Comparison of ENCODE assay signal across 23 cellular contexts in the genomic region with DNA sequence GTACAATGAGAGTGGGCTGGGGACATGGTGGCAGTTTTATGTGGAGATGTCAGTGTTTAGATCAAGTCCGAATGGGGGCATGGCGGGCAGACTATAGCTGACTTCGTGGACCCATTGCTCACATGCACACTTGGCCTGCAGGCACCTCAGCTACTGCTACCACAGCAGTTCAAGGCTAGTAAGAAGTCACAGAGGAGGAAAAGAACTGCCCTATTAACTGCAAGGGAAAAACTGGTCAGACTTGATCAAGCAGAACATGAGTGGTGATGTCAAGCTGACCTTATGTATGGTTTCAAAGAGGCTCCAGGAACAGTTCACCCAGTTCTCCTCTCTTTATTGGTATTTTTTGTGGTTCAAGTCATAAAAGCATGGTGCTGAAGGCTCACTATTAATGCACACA. TPM values are rescaled to one million over a fixed set of nuclear protein-coding genes. Genes with fewer than 3 reads are reported as not detected.
DNase-seq lines count a peak whose midpoint lies in the region; ATAC-seq, FAIRE-seq and TF ChIP-seq lines count a peak whose summit lies in the region.
"Had no signal": no experiment of that assay in that cellular context is flagged by ENCODE, and none has a peak within 500 bp of the region (broad histone marks: within the 10 kb centered on the region; RNA-seq: fewer than 3 reads in every experiment).

No MANE protein-coding gene starts in this region.

- H3K9me3 Mint-ChIP-seq in WTC11, result peaks cover 9% of the 10 kb centered on the region

- H3K27ac Mint-ChIP-seq in WTC11, result no peak overlapping the region
- H3K27ac Mint-ChIP-seq: CD14-positive monocyte had no signal

- peak overlapping the region; percentile 51 for H3K27ac ChIP-seq in 22Rv1
- H3K27ac ChIP-seq: GM23248, HL-60, SK-N-MC had no signal

- H3K36me3 Mint-ChIP-seq in WTC11, result no peaks in the 10 kb centered on the region
- H3K36me3 Mint-ChIP-seq: CD14-positive monocyte had no signal

- no peak for ATAC-seq in WTC11
- no peak for ATAC-seq in HG03045 (IDR thresholded peaks at IDR 0.05; ENCODE audit: unreplicated experiment)
- ATAC-seq: GM12878, HCT116, K562, Panc1 had no signal

- H3K36me3 ChIP-seq in bronchial epithelial cell (ENCODE audit: control insufficient read depth, insufficient read depth, low read length), result no peaks in the 10 kb centered on the region

- H3K4me1 Mint-ChIP-seq in WTC11, result peaks cover 3% of the 10 kb centered on the region; the same call in 1 of the 2 replicates
- H3K4me1 Mint-ChIP-seq: CD14-positive monocyte had no signal

- TF ChIP-seq CTCF in 22Rv1 (IDR thresholded peaks at IDR 0.05) (no peak), bronchial epithelial cell (IDR thresholded peaks at IDR 0.05; ENCODE audit: insufficient read depth, low read length, severe bottlenecking) (no peak), WTC11 (IDR thresholded peaks at IDR 0.05) (no peak)

- H3K4me3 ChIP-seq in bronchial epithelial cell (ENCODE audit: low read depth, low read length), result no peak overlapping the region
- H3K4me3 ChIP-seq: GM12878, GM23248, K562, SK-N-MC had no signal

- CTCF ChIA-PET in WTC11 (lab: Charles Lee), result no interaction called here

- POLR2A ChIA-PET in WTC11 (lab: Charles Lee), result no interaction called here

- no peak for FAIRE-seq in bronchial epithelial cell (lab: Jason Lieb, UNC)
- FAIRE-seq: G401.6, GM12878 had no signal

- no peak overlapping the region for H3K4me3 Mint-ChIP-seq in WTC11
- H3K4me3 Mint-ChIP-seq: CD14-positive monocyte had no signal

- peak; percentile 57 for DNase-seq in DMS53 treated with DMSO at 0.1 percent for 48 hours (lab: John Stamatoyannopoulos, UW; ENCODE audit: unreplicated experiment)
- DNase-seq in bronchial epithelial cell (ENCODE audit: low read depth), result peak; percentile 53
- DNase-seq in left kidney (ENCODE audit: low read depth, low spot score), result peak; percentile 21
- no peak for DNase-seq in activated CD4-positive, alpha-beta T cell treated with anti-CD3 and anti-CD28 coated beads for 1 hour
- DNase-seq in OCI-M2 (lab: John Stamatoyannopoulos, UW; ENCODE audit: unreplicated experiment), result no peak
- no peak for DNase-seq in WTC11 (ENCODE audit: low spot score)
- DNase-seq: COR-L47, GM23248, MV-4-11, NCI-H1417, NCI-H1930, NCI-H446 treated with DMSO at 0.1 percent for 48 hours, NCI-H774 had no signal

- no peaks in the 10 kb centered on the region for H3K27me3 ChIP-seq in bronchial epithelial cell (ENCODE audit: control insufficient read depth, insufficient read depth, low read length)

- no peaks in the 10 kb centered on the region; the same call in 1 of the 2 replicates for H3K27me3 Mint-ChIP-seq in WTC11 (ENCODE audit: low read depth)

TF ChIP-seq in WTC11, 78 proteins besides CTCF, POLR2A, EP300 and RAD21 (continues in another document):
- TF ChIP-seq, protein P1, sequence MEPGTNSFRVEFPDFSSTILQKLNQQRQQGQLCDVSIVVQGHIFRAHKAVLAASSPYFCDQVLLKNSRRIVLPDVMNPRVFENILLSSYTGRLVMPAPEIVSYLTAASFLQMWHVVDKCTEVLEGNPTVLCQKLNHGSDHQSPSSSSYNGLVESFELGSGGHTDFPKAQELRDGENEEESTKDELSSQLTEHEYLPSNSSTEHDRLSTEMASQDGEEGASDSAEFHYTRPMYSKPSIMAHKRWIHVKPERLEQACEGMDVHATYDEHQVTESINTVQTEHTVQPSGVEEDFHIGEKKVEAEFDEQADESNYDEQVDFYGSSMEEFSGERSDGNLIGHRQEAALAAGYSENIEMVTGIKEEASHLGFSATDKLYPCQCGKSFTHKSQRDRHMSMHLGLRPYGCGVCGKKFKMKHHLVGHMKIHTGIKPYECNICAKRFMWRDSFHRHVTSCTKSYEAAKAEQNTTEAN (CRISPR knock-in tag; IDR thresholded peaks at IDR 0.05), result no peak
- TF ChIP-seq NFE2L1 (CRISPR knock-in tag; IDR thresholded peaks at IDR 0.05) (no peak), NFYB (CRISPR knock-in tag; conservative IDR thresholded peaks at IDR 0.05; ENCODE audit: low read depth) (no peak), JUN (CRISPR knock-in tag; IDR thresholded peaks at IDR 0.05) (no peak), ZNF232 (CRISPR knock-in tag; IDR thresholded peaks at IDR 0.05) (no peak), ZNF138 (CRISPR knock-in tag; conservative IDR thresholded peaks at IDR 0.05) (no peak), GTF2I (CRISPR knock-in tag; conservative IDR thresholded peaks at IDR 0.05) (no peak), GABPB1 (CRISPR knock-in tag; IDR thresholded peaks at IDR 0.05) (no peak)
- TF ChIP-seq, protein P2, sequence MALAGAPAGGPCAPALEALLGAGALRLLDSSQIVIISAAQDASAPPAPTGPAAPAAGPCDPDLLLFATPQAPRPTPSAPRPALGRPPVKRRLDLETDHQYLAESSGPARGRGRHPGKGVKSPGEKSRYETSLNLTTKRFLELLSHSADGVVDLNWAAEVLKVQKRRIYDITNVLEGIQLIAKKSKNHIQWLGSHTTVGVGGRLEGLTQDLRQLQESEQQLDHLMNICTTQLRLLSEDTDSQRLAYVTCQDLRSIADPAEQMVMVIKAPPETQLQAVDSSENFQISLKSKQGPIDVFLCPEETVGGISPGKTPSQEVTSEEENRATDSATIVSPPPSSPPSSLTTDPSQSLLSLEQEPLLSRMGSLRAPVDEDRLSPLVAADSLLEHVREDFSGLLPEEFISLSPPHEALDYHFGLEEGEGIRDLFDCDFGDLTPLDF (CRISPR knock-in tag; IDR thresholded peaks at IDR 0.05), result no peak
- TF ChIP-seq, protein P3, sequence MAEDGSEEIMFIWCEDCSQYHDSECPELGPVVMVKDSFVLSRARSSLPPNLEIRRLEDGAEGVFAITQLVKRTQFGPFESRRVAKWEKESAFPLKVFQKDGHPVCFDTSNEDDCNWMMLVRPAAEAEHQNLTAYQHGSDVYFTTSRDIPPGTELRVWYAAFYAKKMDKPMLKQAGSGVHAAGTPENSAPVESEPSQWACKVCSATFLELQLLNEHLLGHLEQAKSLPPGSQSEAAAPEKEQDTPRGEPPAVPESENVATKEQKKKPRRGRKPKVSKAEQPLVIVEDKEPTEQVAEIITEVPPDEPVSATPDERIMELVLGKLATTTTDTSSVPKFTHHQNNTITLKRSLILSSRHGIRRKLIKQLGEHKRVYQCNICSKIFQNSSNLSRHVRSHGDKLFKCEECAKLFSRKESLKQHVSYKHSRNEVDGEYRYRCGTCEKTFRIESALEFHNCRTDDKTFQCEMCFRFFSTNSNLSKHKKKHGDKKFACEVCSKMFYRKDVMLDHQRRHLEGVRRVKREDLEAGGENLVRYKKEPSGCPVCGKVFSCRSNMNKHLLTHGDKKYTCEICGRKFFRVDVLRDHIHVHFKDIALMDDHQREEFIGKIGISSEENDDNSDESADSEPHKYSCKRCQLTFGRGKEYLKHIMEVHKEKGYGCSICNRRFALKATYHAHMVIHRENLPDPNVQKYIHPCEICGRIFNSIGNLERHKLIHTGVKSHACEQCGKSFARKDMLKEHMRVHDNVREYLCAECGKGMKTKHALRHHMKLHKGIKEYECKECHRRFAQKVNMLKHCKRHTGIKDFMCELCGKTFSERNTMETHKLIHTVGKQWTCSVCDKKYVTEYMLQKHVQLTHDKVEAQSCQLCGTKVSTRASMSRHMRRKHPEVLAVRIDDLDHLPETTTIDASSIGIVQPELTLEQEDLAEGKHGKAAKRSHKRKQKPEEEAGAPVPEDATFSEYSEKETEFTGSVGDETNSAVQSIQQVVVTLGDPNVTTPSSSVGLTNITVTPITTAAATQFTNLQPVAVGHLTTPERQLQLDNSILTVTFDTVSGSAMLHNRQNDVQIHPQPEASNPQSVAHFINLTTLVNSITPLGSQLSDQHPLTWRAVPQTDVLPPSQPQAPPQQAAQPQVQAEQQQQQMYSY (CRISPR knock-in tag; IDR thresholded peaks at IDR 0.05), result no peak
- TF ChIP-seq, protein P4, sequence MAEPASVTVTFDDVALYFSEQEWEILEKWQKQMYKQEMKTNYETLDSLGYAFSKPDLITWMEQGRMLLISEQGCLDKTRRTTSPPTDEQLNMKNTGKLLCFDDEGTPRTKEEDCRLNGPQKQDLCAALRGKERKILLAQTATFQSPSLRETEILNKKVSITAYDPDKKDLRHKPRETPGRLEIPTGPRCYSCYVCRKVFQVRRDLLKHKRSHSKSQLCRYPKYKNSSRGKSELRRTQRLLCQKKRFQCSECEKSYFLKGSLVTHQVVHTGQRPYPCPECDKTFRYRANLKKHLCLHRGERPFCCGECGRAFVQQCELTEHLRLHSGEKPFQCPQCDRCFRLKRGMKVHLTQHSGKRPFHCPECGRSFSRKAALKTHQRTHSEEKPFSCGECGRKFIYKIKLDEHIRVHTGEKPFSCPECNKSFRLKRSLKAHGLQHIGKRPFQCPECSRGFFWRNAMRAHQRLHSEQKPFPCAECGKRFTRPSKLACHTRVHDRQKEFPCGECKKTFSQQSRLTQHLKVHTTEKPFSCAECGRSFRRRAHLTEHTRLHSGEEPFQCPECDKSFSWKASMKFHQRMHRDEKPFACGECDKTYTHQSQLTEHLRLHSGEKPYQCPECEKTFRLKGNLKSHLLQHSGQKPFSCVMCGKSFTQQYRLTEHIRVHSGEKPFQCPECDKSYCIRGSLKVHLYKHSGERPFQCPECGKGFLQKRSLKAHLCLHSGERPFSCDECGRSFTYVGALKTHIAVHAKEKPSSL (CRISPR knock-in tag; conservative IDR thresholded peaks at IDR 0.05), result no peak

RNA-seq across cellular contexts. Expression of a gene that starts 30.2 kb away (rescaled TPM):
- total RNA-seq in bronchial epithelial cell, result 25.5 and 27.1 TPM in 2 replicates
- 23.7 to 26.7 TPM (median 26.1 TPM) in 3 replicates for total RNA-seq in WTC11 (2021)

Comparison
In these comparisons a context has a peak if more than half of its experiments do, and no peak if none do; other contexts are left out.
1. DNase-seq: peak in DMS53 treated with DMSO at 0.1 percent for 48 hours (single experiment), bronchial epithelial cell (single experiment) and left kidney (single experiment); none in activated CD4-positive, alpha-beta T cell treated with anti-CD3 and anti-CD28 coated beads for 1 hour (single experiment), OCI-M2 (single experiment) and WTC11 (single experiment).